In the genomic region with DNA sequence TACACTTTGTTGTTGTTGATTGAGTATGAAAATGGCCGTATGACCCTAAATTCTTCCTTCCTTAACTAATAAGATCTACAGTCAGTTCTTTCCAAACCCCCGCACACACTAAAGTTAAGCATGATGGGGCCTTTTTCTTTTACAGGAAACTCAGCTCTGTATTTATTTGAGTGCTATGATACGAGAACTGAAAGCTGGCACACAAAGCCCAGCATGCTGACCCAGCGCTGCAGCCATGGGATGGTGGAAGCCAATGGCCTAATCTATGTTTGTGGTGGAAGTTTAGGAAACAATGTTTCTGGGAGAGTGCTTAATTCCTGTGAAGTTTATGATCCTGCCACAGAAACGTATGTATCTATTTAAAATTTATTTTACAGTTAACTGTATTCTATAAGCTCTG, we compare ENCODE assay signal across 1 cellular context.
TF ChIP-seq lines count a peak whose summit lies in the region.

No MANE protein-coding gene starts in this region.

TF ChIP-seq in GM23338, 12 proteins besides CTCF, POLR2A, EP300 and RAD21 (continued from another document):
- TF ChIP-seq, protein P1, sequence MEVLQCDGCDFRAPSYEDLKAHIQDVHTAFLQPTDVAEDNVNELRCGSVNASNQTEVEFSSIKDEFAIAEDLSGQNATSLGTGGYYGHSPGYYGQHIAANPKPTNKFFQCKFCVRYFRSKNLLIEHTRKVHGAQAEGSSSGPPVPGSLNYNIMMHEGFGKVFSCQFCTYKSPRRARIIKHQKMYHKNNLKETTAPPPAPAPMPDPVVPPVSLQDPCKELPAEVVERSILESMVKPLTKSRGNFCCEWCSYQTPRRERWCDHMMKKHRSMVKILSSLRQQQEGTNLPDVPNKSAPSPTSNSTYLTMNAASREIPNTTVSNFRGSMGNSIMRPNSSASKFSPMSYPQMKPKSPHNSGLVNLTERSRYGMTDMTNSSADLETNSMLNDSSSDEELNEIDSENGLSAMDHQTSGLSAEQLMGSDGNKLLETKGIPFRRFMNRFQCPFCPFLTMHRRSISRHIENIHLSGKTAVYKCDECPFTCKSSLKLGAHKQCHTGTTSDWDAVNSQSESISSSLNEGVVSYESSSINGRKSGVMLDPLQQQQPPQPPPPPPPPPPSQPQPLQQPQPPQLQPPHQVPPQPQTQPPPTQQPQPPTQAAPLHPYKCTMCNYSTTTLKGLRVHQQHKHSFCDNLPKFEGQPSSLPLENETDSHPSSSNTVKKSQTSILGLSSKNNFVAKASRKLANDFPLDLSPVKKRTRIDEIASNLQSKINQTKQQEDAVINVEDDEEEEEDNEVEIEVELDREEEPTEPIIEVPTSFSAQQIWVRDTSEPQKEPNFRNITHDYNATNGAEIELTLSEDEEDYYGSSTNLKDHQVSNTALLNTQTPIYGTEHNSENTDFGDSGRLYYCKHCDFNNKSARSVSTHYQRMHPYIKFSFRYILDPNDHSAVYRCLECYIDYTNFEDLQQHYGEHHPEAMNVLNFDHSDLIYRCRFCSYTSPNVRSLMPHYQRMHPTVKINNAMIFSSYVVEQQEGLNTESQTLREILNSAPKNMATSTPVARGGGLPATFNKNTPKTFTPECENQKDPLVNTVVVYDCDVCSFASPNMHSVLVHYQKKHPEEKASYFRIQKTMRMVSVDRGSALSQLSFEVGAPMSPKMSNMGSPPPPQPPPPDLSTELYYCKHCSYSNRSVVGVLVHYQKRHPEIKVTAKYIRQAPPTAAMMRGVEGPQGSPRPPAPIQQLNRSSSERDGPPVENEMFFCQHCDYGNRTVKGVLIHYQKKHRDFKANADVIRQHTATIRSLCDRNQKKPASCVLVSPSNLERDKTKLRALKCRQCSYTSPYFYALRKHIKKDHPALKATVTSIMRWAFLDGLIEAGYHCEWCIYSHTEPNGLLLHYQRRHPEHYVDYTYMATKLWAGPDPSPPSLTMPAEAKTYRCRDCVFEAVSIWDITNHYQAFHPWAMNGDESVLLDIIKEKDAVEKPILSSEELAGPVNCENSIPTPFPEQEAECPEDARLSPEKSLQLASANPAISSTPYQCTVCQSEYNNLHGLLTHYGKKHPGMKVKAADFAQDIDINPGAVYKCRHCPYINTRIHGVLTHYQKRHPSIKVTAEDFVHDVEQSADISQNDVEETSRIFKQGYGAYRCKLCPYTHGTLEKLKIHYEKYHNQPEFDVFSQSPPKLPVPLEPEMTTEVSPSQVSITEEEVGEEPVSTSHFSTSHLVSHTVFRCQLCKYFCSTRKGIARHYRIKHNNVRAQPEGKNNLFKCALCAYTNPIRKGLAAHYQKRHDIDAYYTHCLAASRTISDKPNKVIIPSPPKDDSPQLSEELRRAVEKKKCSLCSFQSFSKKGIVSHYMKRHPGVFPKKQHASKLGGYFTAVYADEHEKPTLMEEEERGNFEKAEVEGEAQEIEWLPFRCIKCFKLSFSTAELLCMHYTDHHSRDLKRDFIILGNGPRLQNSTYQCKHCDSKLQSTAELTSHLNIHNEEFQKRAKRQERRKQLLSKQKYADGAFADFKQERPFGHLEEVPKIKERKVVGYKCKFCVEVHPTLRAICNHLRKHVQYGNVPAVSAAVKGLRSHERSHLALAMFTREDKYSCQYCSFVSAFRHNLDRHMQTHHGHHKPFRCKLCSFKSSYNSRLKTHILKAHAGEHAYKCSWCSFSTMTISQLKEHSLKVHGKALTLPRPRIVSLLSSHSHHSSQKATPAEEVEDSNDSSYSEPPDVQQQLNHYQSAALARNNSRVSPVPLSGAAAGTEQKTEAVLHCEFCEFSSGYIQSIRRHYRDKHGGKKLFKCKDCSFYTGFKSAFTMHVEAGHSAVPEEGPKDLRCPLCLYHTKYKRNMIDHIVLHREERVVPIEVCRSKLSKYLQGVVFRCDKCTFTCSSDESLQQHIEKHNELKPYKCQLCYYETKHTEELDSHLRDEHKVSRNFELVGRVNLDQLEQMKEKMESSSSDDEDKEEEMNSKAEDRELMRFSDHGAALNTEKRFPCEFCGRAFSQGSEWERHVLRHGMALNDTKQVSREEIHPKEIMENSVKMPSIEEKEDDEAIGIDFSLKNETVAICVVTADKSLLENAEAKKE (CRISPR knock-in tag; IDR thresholded peaks at IDR 0.05) = no peak
- TF ChIP-seq, protein P2, sequence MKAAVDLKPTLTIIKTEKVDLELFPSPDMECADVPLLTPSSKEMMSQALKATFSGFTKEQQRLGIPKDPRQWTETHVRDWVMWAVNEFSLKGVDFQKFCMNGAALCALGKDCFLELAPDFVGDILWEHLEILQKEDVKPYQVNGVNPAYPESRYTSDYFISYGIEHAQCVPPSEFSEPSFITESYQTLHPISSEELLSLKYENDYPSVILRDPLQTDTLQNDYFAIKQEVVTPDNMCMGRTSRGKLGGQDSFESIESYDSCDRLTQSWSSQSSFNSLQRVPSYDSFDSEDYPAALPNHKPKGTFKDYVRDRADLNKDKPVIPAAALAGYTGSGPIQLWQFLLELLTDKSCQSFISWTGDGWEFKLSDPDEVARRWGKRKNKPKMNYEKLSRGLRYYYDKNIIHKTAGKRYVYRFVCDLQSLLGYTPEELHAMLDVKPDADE (IDR thresholded peaks at IDR 0.05) = no peak
- no peak for TF ChIP-seq JUNB (IDR thresholded peaks at IDR 0.05; ENCODE audit: unreplicated experiment)
- no peak for TF ChIP-seq NANOG (IDR thresholded peaks at IDR 0.05; ENCODE audit: borderline replicate concordance)
- no peak for TF ChIP-seq STAT1 (IDR thresholded peaks at IDR 0.05; ENCODE audit: unreplicated experiment)
- TF ChIP-seq ZNF114 (CRISPR knock-in tag; IDR thresholded peaks at IDR 0.05) = no peak
